11 cellular contexts compared by ENCODE assay signal in the genomic region with DNA sequence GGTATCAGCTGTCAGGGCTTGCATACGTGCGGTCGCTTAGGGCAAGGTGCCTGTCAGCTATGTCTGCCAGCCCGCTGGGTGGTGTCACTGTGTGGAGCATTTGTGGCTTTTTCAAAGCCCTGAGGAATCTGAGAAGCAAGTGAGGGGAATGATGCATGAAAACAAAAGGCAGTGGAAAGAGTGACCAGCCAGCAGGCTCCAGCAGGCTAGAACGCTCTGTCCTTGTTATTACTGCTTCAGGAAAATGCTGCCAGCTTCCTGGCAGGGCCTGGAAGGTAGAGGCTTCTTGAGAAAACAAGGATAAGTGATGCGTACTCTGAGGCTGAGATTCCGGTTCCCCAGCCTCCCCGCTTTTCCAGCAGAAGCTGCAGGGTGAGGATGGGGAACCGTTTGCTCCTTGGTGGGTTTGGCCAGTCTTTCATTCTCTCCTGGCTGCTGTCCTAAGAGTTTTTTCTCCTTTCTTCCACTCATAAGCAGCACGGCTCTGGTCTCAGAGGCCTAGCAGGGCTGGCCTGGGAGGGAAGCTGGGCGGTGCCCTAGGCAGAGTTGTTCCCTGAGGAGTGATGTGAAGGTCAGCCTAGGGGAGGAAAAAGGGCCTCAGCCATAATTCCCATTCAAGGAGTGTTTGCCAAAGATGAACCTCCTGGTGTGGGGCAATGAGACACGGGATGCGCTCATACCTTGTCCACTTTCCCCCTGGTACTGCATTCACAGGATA. TPM values are rescaled to one million over a fixed set of nuclear protein-coding genes. Genes with fewer than 3 reads are reported as not detected.
DNase-seq lines count a peak whose midpoint lies in the region; ATAC-seq and TF ChIP-seq lines count a peak whose summit lies in the region.
"Had no signal": no experiment of that assay in that cellular context is flagged by ENCODE, and none has a peak within 500 bp of the region (broad histone marks: within the 10 kb centered on the region; RNA-seq: fewer than 3 reads in every experiment).

No MANE protein-coding gene starts in this region.

- H3K27me3 ChIP-seq in neural progenitor cell, result no peaks in the 10 kb centered on the region

- H3K79me2 ChIP-seq in neural progenitor cell (ENCODE audit: low read depth), result no peaks in the 10 kb centered on the region

- no peaks in the 10 kb centered on the region for H3F3A ChIP-seq in neural progenitor cell (ENCODE audit: low read depth)

- peaks cover 13% of the 10 kb centered on the region for H3K4me1 Mint-ChIP-seq in neural progenitor cell
- H3K4me1 Mint-ChIP-seq in activated naive CD8-positive, alpha-beta T cell treated with anti-CD3 and anti-CD28 coated beads for 36 hours, result no peaks in the 10 kb centered on the region

- peak overlapping the region; percentile 95 for H2AFZ ChIP-seq in neural progenitor cell (replicated peaks)

- H3K9me3 ChIP-seq in neural progenitor cell (ENCODE audit: low read depth), result no peaks in the 10 kb centered on the region

- no peaks in the 10 kb centered on the region for H3K36me3 ChIP-seq in neural progenitor cell

- no peaks in the 10 kb centered on the region for H4K20me1 ChIP-seq in neural progenitor cell (ENCODE audit: low read depth)

- no peaks in the 10 kb centered on the region for H3K27me3 Mint-ChIP-seq in neural progenitor cell (ENCODE audit: insufficient read depth, low read depth)
- no peaks in the 10 kb centered on the region for H3K27me3 Mint-ChIP-seq in activated naive CD8-positive, alpha-beta T cell treated with anti-CD3 and anti-CD28 coated beads for 36 hours

- ATAC-seq in esophagus mucosa, result peak; percentile 53

- no peak overlapping the region for H3K4me3 ChIP-seq in neural progenitor cell

- no peaks in the 10 kb centered on the region for H3K36me3 Mint-ChIP-seq in neural progenitor cell
- no peaks in the 10 kb centered on the region for H3K36me3 Mint-ChIP-seq in activated naive CD8-positive, alpha-beta T cell treated with anti-CD3 and anti-CD28 coated beads for 36 hours

- DNase-seq in NCI-H2171 treated with DMSO at 0.1 percent for 48 hours (lab: John Stamatoyannopoulos, UW) (peak; percentile 35), NCI-H2171 (lab: John Stamatoyannopoulos, UW) (no peak), neural progenitor cell (ENCODE audit: low spot score) (peak; percentile 54), EL (no peak), NCI-H1436 treated with DMSO at 0.1 percent for 48 hours (lab: John Stamatoyannopoulos, UW) (no peak)
- DNase-seq in activated CD4-positive, alpha-beta T cell treated with anti-CD3 and anti-CD28 coated beads for 4 hours, result no peak
- DNase-seq in activated naive CD8-positive, alpha-beta T cell treated with anti-CD3 and anti-CD28 coated beads for 36 hours, result no peak
- DNase-seq: H7; stimulated activated naive CD4-positive, alpha-beta T cell had no signal

- peak overlapping the region; percentile 7 for H3K27ac Mint-ChIP-seq in neural progenitor cell
- no peak overlapping the region for H3K27ac Mint-ChIP-seq in activated naive CD8-positive, alpha-beta T cell treated with anti-CD3 and anti-CD28 coated beads for 36 hours

- peak overlapping the region; percentile 46 for H3K4me2 ChIP-seq in neural progenitor cell

- no peak overlapping the region for H3K27ac ChIP-seq in neural progenitor cell

- no peak overlapping the region for H3K4me3 Mint-ChIP-seq in neural progenitor cell
- no peak overlapping the region for H3K4me3 Mint-ChIP-seq in activated naive CD8-positive, alpha-beta T cell treated with anti-CD3 and anti-CD28 coated beads for 36 hours
- H3K4me3 Mint-ChIP-seq: neural crest cell had no signal

- no peak for TF ChIP-seq CTCF in neural progenitor cell (IDR thresholded peaks at IDR 0.05)

- H3K9ac ChIP-seq in neural progenitor cell, result no peak overlapping the region

- no peaks in the 10 kb centered on the region for H3K9me3 Mint-ChIP-seq in neural progenitor cell
- H3K9me3 Mint-ChIP-seq in activated naive CD8-positive, alpha-beta T cell treated with anti-CD3 and anti-CD28 coated beads for 36 hours, result peaks cover 6% of the 10 kb centered on the region
- H3K9me3 Mint-ChIP-seq: neural crest cell had no signal

- peaks cover 7% of the 10 kb centered on the region for H3K4me1 ChIP-seq in neural progenitor cell

RNA-seq across cellular contexts. Expression of a gene that starts 42.8 kb away (rescaled TPM):
- total RNA-seq in esophagus mucosa (26.7 TPM), neural progenitor cell (ENCODE audit: low replicate concordance) (40.7 and 60.9 TPM in 2 replicates)
- 10 to 100 TPM; 32.4 to 36.7 TPM for total RNA-seq in activated naive CD8-positive, alpha-beta T cell treated with anti-CD3 and anti-CD28 coated beads for 36 hours

Comparison
In these comparisons a context has a peak if more than half of its experiments do, and no peak if none do; other contexts are left out.
1. DNase-seq: peak in NCI-H2171 treated with DMSO at 0.1 percent for 48 hours (single experiment) and neural progenitor cell (single experiment); none in NCI-H2171 (single experiment), EL (single experiment), activated CD4-positive, alpha-beta T cell treated with anti-CD3 and anti-CD28 coated beads for 4 hours (0 of 2), activated naive CD8-positive, alpha-beta T cell treated with anti-CD3 and anti-CD28 coated beads for 36 hours (single experiment) and NCI-H1436 treated with DMSO at 0.1 percent for 48 hours (single experiment).